18 cellular contexts compared by ENCODE assay signal in genomic region chr18:29588446-29589100, GRCh38.
"Had no signal": no experiment of that assay in that cellular context is flagged by ENCODE, and none has a peak within 500 bp of the region (broad histone marks: within the 10 kb centered on the region; RNA-seq: fewer than 3 reads in every experiment).

No MANE protein-coding gene starts in this region.

- H3K27me3 ChIP-seq: neural progenitor cell, sigmoid colon, uterus had no signal

- H3K27me3 Mint-ChIP-seq: memory B cell; natural killer cell treated with Interleukin-12 subunit alpha and Interleukin-12 subunit beta and Interleukin-15 and Interleukin-18, amount 100 ng/mL, for 72 hours; type B pancreatic cell had no signal

- H3K9me3 Mint-ChIP-seq: neural progenitor cell, type B pancreatic cell had no signal

- ATAC-seq: esophagus mucosa; natural killer cell treated with Interleukin-12 subunit alpha and Interleukin-12 subunit beta and Interleukin-15 and Interleukin-18, amount 100 ng/mL, for 72 hours; psoas muscle had no signal

- H3K4me1 ChIP-seq: left ventricle myocardium inferior, lower lobe of right lung, neural progenitor cell, psoas muscle, sigmoid colon, uterus had no signal

- H3K4me1 Mint-ChIP-seq: memory B cell, neural progenitor cell had no signal

- H3K36me3 Mint-ChIP-seq: memory B cell, neural progenitor cell, type B pancreatic cell had no signal

- H3K4me3 ChIP-seq: left ventricle myocardium inferior, lower lobe of right lung, neural progenitor cell, psoas muscle, sigmoid colon, skin epidermis, uterus had no signal

- H3K9me3 ChIP-seq: lower lobe of right lung, psoas muscle, sigmoid colon, uterus had no signal

- H3K27ac Mint-ChIP-seq: memory B cell; natural killer cell treated with Interleukin-12 subunit alpha and Interleukin-12 subunit beta and Interleukin-15 and Interleukin-18, amount 100 ng/mL, for 72 hours; neural progenitor cell; type B pancreatic cell had no signal

- H3K27ac ChIP-seq: left ventricle myocardium inferior, lower lobe of right lung, neural progenitor cell, psoas muscle, sigmoid colon, skin epidermis, uterus had no signal

- H3K4me3 Mint-ChIP-seq: memory B cell; natural killer cell treated with Interleukin-12 subunit alpha and Interleukin-12 subunit beta and Interleukin-15 and Interleukin-18, amount 100 ng/mL, for 72 hours; neural progenitor cell; type B pancreatic cell had no signal

- DNase-seq: effector memory CD4-positive, alpha-beta T cell; left ventricle myocardium inferior; lower lobe of right lung; midbrain; occipital lobe; retina; sigmoid colon; stimulated activated CD4-positive, alpha-beta T cell treated with anti-CD3 and anti-CD28 coated beads, Interleukin-2, amount 100 ng/mL, for 24 hours; stimulated activated CD4-positive, alpha-beta T cell treated with anti-CD3 and anti-CD28 coated beads, Interleukin-4, amount 100 ng/mL, for 4 hours; stimulated activated naive CD4-positive, alpha-beta T cell treated with Interleukin-2 at 50 U/mL for 16 hours; uterus had no signal

- H3K36me3 ChIP-seq: left ventricle myocardium inferior, lower lobe of right lung, neural progenitor cell, sigmoid colon, uterus had no signal
